Comparison of ENCODE assay signal across 1 cellular context in the genomic region with DNA sequence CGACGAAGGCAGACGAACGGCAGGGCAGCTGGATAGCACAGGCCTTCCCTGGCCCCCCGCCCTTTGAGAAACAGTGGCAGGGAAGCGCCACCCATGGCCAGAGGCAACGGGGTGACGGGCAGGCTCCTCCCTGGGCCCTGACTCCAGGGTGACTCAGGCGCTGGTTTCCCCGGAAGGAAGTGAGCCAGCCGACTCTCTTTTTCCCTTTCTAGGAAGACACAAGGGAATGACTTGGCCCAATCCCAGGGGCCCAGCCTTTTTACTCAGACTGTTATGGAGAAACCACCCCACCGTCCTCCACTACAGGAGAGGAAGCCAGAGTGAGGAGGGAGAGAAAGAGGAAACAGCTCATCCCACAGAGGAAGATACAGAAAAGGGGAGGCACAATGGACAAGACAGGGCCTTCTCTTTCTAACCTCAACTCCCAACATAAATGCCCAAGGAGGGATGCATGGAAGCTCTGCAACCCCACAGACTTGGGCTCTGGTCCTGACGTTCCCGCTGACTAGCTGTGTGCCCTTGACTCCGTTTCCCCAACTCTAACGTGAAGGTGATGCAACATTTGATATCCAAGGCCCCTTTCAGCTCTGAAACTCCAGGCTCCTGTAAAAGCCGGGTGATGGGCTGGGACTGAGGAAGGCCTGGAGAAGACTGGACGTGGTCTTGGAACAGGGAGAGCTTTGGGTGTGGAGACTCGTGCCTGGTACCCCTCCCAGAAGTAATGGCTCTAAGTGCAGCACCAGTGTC.
TF ChIP-seq lines count a peak whose summit lies in the region.

No MANE protein-coding gene starts in this region.

TF ChIP-seq in K562, 482 proteins besides CTCF, POLR2A, EP300 and RAD21 (continued from another document):
- TF ChIP-seq, protein P1, sequence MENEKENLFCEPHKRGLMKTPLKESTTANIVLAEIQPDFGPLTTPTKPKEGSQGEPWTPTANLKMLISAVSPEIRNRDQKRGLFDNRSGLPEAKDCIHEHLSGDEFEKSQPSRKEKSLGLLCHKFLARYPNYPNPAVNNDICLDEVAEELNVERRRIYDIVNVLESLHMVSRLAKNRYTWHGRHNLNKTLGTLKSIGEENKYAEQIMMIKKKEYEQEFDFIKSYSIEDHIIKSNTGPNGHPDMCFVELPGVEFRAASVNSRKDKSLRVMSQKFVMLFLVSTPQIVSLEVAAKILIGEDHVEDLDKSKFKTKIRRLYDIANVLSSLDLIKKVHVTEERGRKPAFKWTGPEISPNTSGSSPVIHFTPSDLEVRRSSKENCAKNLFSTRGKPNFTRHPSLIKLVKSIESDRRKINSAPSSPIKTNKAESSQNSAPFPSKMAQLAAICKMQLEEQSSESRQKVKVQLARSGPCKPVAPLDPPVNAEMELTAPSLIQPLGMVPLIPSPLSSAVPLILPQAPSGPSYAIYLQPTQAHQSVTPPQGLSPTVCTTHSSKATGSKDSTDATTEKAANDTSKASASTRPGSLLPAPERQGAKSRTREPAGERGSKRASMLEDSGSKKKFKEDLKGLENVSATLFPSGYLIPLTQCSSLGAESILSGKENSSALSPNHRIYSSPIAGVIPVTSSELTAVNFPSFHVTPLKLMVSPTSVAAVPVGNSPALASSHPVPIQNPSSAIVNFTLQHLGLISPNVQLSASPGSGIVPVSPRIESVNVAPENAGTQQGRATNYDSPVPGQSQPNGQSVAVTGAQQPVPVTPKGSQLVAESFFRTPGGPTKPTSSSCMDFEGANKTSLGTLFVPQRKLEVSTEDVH (IDR thresholded peaks at IDR 0.05; ENCODE audit: low read depth, partially characterized antibody): no peak
- TF ChIP-seq ELF2 (CRISPR knock-in tag; IDR thresholded peaks at IDR 0.05): no peak
- no peak for TF ChIP-seq GATAD2B (IDR thresholded peaks at IDR 0.05; ENCODE audit: borderline replicate concordance)
- TF ChIP-seq, protein P2, sequence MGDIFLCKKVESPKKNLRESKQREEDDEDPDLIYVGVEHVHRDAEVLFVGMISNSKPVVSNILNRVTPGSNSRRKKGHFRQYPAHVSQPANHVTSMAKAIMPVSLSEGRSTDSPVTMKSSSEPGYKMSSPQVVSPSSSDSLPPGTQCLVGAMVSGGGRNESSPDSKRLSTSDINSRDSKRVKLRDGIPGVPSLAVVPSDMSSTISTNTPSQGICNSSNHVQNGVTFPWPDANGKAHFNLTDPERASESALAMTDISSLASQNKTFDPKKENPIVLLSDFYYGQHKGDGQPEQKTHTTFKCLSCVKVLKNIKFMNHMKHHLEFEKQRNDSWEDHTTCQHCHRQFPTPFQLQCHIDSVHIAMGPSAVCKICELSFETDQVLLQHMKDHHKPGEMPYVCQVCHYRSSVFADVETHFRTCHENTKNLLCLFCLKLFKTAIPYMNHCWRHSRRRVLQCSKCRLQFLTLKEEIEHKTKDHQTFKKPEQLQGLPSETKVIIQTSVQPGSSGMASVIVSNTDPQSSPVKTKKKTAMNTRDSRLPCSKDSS (IDR thresholded peaks at IDR 0.05; ENCODE audit: low read depth, partially characterized antibody): no peak
- TF ChIP-seq HMGN3 (IDR thresholded peaks at IDR 0.05; ENCODE audit: borderline replicate concordance, extremely low read depth, insufficient read length, low read depth, low read length): no peak
- TF ChIP-seq STAT5B (CRISPR knock-in tag; IDR thresholded peaks at IDR 0.05): no peak
- no peak for TF ChIP-seq CREBBP (IDR thresholded peaks at IDR 0.05; ENCODE audit: low read depth, low read length)
- 0 out of 2 replicates have a peak, but pooled peaks have one; percentile 19 for TF ChIP-seq NFE2 (IDR thresholded peaks at IDR 0.05; ENCODE audit: low read depth)
- no peak for TF ChIP-seq SIN3A (IDR thresholded peaks at IDR 0.05; ENCODE audit: borderline replicate concordance in 2 of 2, control insufficient read depth in 1 of 2, low read depth in 2 of 2, low read length in 2 of 2)
- TF ChIP-seq NCOA1 (IDR thresholded peaks at IDR 0.05; ENCODE audit: low read depth): no peak
- peak; percentile 88 for TF ChIP-seq FOSL1 (tag; conservative IDR thresholded peaks at IDR 0.05)
- TF ChIP-seq CBFB (CRISPR knock-in tag; IDR thresholded peaks at IDR 0.05): no peak
- no peak for TF ChIP-seq HNRNPH1 (optimal IDR thresholded peaks at IDR 0.05; ENCODE audit: low read depth, low read length)
- TF ChIP-seq, protein P3, sequence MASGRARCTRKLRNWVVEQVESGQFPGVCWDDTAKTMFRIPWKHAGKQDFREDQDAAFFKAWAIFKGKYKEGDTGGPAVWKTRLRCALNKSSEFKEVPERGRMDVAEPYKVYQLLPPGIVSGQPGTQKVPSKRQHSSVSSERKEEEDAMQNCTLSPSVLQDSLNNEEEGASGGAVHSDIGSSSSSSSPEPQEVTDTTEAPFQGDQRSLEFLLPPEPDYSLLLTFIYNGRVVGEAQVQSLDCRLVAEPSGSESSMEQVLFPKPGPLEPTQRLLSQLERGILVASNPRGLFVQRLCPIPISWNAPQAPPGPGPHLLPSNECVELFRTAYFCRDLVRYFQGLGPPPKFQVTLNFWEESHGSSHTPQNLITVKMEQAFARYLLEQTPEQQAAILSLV (tag; IDR thresholded peaks at IDR 0.05): no peak
- no peak for TF ChIP-seq PTRF (tag; IDR thresholded peaks at IDR 0.05)
- no peak for TF ChIP-seq KDM5B (IDR thresholded peaks at IDR 0.05; ENCODE audit: insufficient replicate concordance, low read depth, low read length)
- no peak for TF ChIP-seq ARNT (IDR thresholded peaks at IDR 0.05)
- TF ChIP-seq SREBF1 (IDR thresholded peaks at IDR 0.05; ENCODE audit: borderline replicate concordance, low read depth, low read length): no peak
- TF ChIP-seq NUFIP1 (IDR thresholded peaks at IDR 0.05; ENCODE audit: partially characterized antibody): no peak
- no peak for TF ChIP-seq CXXC5 (CRISPR knock-in tag; IDR thresholded peaks at IDR 0.05)
- TF ChIP-seq ZFP36 (IDR thresholded peaks at IDR 0.05; ENCODE audit: low read depth, low read length, partially characterized antibody): no peak
- TF ChIP-seq CTBP1 (IDR thresholded peaks at IDR 0.05; ENCODE audit: borderline replicate concordance): no peak
- no peak for TF ChIP-seq RBFOX2 (IDR thresholded peaks at IDR 0.05; ENCODE audit: low read depth, low read length)
